In the genomic region with DNA sequence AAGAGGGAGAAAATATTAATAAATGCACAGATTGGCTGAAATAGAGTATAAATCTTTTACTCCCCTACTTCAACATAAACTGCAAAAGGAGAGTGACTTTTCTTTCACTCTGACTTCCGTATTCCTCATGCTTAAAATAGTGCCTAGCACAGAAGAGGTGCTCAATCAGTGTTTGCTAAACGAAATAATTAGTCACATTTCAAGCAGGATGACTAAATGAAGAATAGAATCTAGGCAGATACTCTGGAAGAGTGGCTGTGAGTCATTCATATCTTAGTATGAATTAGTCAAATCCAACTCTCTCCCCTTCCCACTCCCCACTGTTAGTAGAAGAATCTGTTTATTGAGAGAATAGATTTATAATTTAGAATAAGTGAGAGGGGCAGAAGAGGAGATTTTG, we compare ENCODE assay signal across 10 cellular contexts. TPM values are rescaled to one million over a fixed set of nuclear protein-coding genes. Genes with fewer than 3 reads are reported as not detected.
DNase-seq lines count a peak whose midpoint lies in the region; ATAC-seq and TF ChIP-seq lines count a peak whose summit lies in the region.
"Had no signal": no experiment of that assay in that cellular context is flagged by ENCODE, and none has a peak within 500 bp of the region (broad histone marks: within the 10 kb centered on the region; RNA-seq: fewer than 3 reads in every experiment).

No MANE protein-coding gene starts in this region.

- H3K36me3 Mint-ChIP-seq in HFFc6 (ENCODE audit: low read depth): peaks cover 47% of the 10 kb centered on the region
- H3K36me3 Mint-ChIP-seq in activated naive CD4-positive, alpha-beta T cell treated with anti-CD3 and anti-CD28 coated beads, Interleukin-2, amount 50 U/mL, for 72 hours: peaks cover 55 to 69% of the 10 kb centered on the region in 2 donors

- no peak for TF ChIP-seq POLR2A in uterus (IDR thresholded peaks at IDR 0.05)

- peak; percentile 70 to 77 for ATAC-seq in activated naive CD4-positive, alpha-beta T cell treated with anti-CD3 and anti-CD28 coated beads, Interleukin-2, amount 50 U/mL, for 72 hours
- ATAC-seq in lower lobe of right lung: peak in 1 of 2 donors; percentile 69
- ATAC-seq in HG03521 (IDR thresholded peaks at IDR 0.05; ENCODE audit: unreplicated experiment): no peak
- no peak for ATAC-seq in HG02642 (IDR thresholded peaks at IDR 0.05; ENCODE audit: poor library complexity, unreplicated experiment)

- no peaks in the 10 kb centered on the region for H3K9me3 Mint-ChIP-seq in HFFc6
- H3K9me3 Mint-ChIP-seq in activated naive CD4-positive, alpha-beta T cell treated with anti-CD3 and anti-CD28 coated beads, Interleukin-2, amount 50 U/mL, for 72 hours: peaks cover 3 to 9% of the 10 kb centered on the region in 2 donors

- TF ChIP-seq CTCF in HFFc6 (IDR thresholded peaks at IDR 0.05): no peak
- TF ChIP-seq CTCF in lower lobe of right lung (IDR thresholded peaks at IDR 0.05): no peak
- no peak for TF ChIP-seq CTCF in uterus (IDR thresholded peaks at IDR 0.05)

- no peaks in the 10 kb centered on the region; the same call in 1 of the 2 replicates for H3K27me3 Mint-ChIP-seq in HFFc6 (ENCODE audit: insufficient read depth)

- intact Hi-C loops in lower lobe of right lung (cut with DNase I): no loop called here
- intact Hi-C loops in uterus (cut with DNase I; ENCODE audit: low total_unique reads): no loop called here

- H3K9me3 ChIP-seq in lower lobe of right lung (no peaks in the 10 kb centered on the region), uterus (no peaks in the 10 kb centered on the region)

- H3K4me1 Mint-ChIP-seq in HFFc6 (ENCODE audit: low read depth): peaks cover 87% of the 10 kb centered on the region

- H3K36me3 ChIP-seq in lower lobe of right lung (peaks cover 24% of the 10 kb centered on the region), uterus (no peaks in the 10 kb centered on the region)

- peak; percentile 9 for DNase-seq in DMS53 treated with DMSO at 0.1 percent for 48 hours (lab: John Stamatoyannopoulos, UW; ENCODE audit: unreplicated experiment)
- DNase-seq in HFFc6: peak; percentile 76
- no peak for DNase-seq in activated naive CD4-positive, alpha-beta T cell treated with anti-CD3 and anti-CD28 coated beads, Interleukin-2, amount 50 U/mL, for 72 hours (ENCODE audit: low spot score in 2 of 2)
- no peak for DNase-seq in lower lobe of right lung
- no peak for DNase-seq in NCI-H69 (lab: John Stamatoyannopoulos, UW)
- no peak for DNase-seq in uterus
- DNase-seq: amygdala had no signal

- peak overlapping the region; percentile 97 for H3K4me3 Mint-ChIP-seq in HFFc6

- H3K4me3 ChIP-seq in lower lobe of right lung (no peak overlapping the region), uterus (no peak overlapping the region)
- H3K4me3 ChIP-seq: SK-N-MC had no signal

- H3K27ac ChIP-seq in lower lobe of right lung (peak overlapping the region; percentile 22), uterus (no peak overlapping the region)
- H3K27ac ChIP-seq: SK-N-MC had no signal

- peak overlapping the region; percentile 83 for H3K27ac Mint-ChIP-seq in HFFc6
- peak overlapping the region; percentile 94 for H3K27ac Mint-ChIP-seq in activated naive CD4-positive, alpha-beta T cell treated with anti-CD3 and anti-CD28 coated beads, Interleukin-2, amount 50 U/mL, for 72 hours

- H3K27me3 ChIP-seq in lower lobe of right lung (ENCODE audit: low read depth) (no peaks in the 10 kb centered on the region), uterus (no peaks in the 10 kb centered on the region)

- H3K4me1 ChIP-seq in lower lobe of right lung (peaks cover 49% of the 10 kb centered on the region), uterus (no peaks in the 10 kb centered on the region)

RNA-seq across cellular contexts. Expression of a gene that starts 4.8 kb away (rescaled TPM):
- total RNA-seq in HFFc6 (2021; fragmentation: NEBNext Ultra II Directional; extraction: Animal tissue kit (Norgen Biotek cat#: 25700)): 10 to 100 TPM; 10.3 to 15.9 (median 13.0) TPM
- total RNA-seq in activated naive CD4-positive, alpha-beta T cell treated with anti-CD3 and anti-CD28 coated beads, Interleukin-2, amount 50 U/mL, for 72 hours: 10 to 100 TPM; 34.5 to 65.5 TPM
- total RNA-seq in lower lobe of right lung (16.5 TPM), uterus (10 to 100 TPM in 1 of 4 donors, 1 to 10 TPM in 2, under 1 TPM in 1; 0.90 to 10.2 (median 5.7) TPM)

RNA-seq across cellular contexts. Expression of a gene that starts 17.5 kb away (rescaled TPM):
- 10 to 100 TPM; 18.0 to 26.5 (median 21.4) TPM for total RNA-seq in HFFc6 (2021; fragmentation: NEBNext Ultra II Directional; extraction: Animal tissue kit (Norgen Biotek cat#: 25700))
- total RNA-seq in activated naive CD4-positive, alpha-beta T cell treated with anti-CD3 and anti-CD28 coated beads, Interleukin-2, amount 50 U/mL, for 72 hours: 10 to 100 TPM; 30.3 to 48.5 TPM
- total RNA-seq in lower lobe of right lung: 15.9 TPM
- total RNA-seq in uterus: 10 to 100 TPM in 2 of 4 donors, 1 to 10 TPM in 2; 2.9 to 24.6 (median 13.1) TPM

RNA-seq across cellular contexts. Expression of a gene that starts 55.1 kb away (rescaled TPM):
- total RNA-seq in HFFc6 (2021; fragmentation: NEBNext Ultra II Directional; extraction: Animal tissue kit (Norgen Biotek cat#: 25700)): 10 to 100 TPM; 31.6 to 50.9 (median 42.6) TPM
- under 1 TPM; 0.19 to 0.87 TPM for total RNA-seq in activated naive CD4-positive, alpha-beta T cell treated with anti-CD3 and anti-CD28 coated beads, Interleukin-2, amount 50 U/mL, for 72 hours
- total RNA-seq in lower lobe of right lung (9.0 TPM), uterus (1 to 10 TPM in 2 of 4 donors, under 1 TPM in 2; 0.77 to 5.0 (median 1.6) TPM)

Comparison
In these comparisons a context has a peak if more than half of its experiments do, and no peak if none do; other contexts are left out.
1. DNase-seq: peak in DMS53 treated with DMSO at 0.1 percent for 48 hours (single experiment) and HFFc6 (single experiment); none in activated naive CD4-positive, alpha-beta T cell treated with anti-CD3 and anti-CD28 coated beads, Interleukin-2, amount 50 U/mL, for 72 hours (0 of 2), lower lobe of right lung (single experiment), NCI-H69 (single experiment) and uterus (0 of 2).
2. ATAC-seq: peak in activated naive CD4-positive, alpha-beta T cell treated with anti-CD3 and anti-CD28 coated beads, Interleukin-2, amount 50 U/mL, for 72 hours (2 of 2); none in HG03521 (single experiment) and HG02642 (single experiment).